Comparison of ENCODE assay signal across 10 cellular contexts in genomic region chr6:53309897-53310291, GRCh38. TPM values are rescaled to one million over a fixed set of nuclear protein-coding genes. Genes with fewer than 3 reads are reported as not detected.
DNase-seq lines count a peak whose midpoint lies in the region; ATAC-seq and TF ChIP-seq lines count a peak whose summit lies in the region.
"Had no signal": no experiment of that assay in that cellular context is flagged by ENCODE, and none has a peak within 500 bp of the region (broad histone marks: within the 10 kb centered on the region; RNA-seq: fewer than 3 reads in every experiment).

No MANE protein-coding gene starts in this region.

- intact Hi-C loops in lower leg skin (cut with DNase I; ENCODE audit: low total_unique reads) = no loop called here

- WGBS in lower leg skin, 2 donors = 84 to 88% methylated on average over 3 of the region's 3 CpGs

- peak; percentile 9 for ATAC-seq in GM18498 (IDR thresholded peaks at IDR 0.05; ENCODE audit: unreplicated experiment)
- peak; percentile 40 to 47 for ATAC-seq in naive B cell (ENCODE audit: low read depth in 2 of 2)
- no peak for ATAC-seq in GM19455 (IDR thresholded peaks at IDR 0.05; ENCODE audit: unreplicated experiment)
- ATAC-seq: psoas muscle had no signal

- no peak overlapping the region for H3K27ac ChIP-seq in HEK293 (ENCODE audit: extremely low read depth, low read depth, low read length)
- peak overlapping the region; percentile 71 for H3K27ac ChIP-seq in RWPE1
- H3K27ac ChIP-seq: psoas muscle had no signal

- no peaks in the 10 kb centered on the region for H3K9me3 ChIP-seq in HEK293 (ENCODE audit: control insufficient read depth, insufficient read depth, low read depth, low read length)
- H3K9me3 ChIP-seq: psoas muscle had no signal

- TF ChIP-seq POLR2A in lower leg skin (IDR thresholded peaks at IDR 0.05) = no peak

- peak overlapping the region; percentile 63 to 97 (median 91) for H3K27ac Mint-ChIP-seq in naive B cell

- no peaks in the 10 kb centered on the region for H3K36me3 ChIP-seq in HEK293 (ENCODE audit: control insufficient read depth in 2 of 2, insufficient read depth in 1 of 2, low read length in 2 of 2)

- no peak for DNase-seq in RWPE1 (ENCODE audit: low spot score)
- DNase-seq in naive B cell = peak; percentile 27
- DNase-seq in lower leg skin (ENCODE audit: low spot score in 2 of 2) = no peak
- no peak for DNase-seq in NCI-H1092 (lab: John Stamatoyannopoulos, UW)
- DNase-seq in NCI-H187 (lab: John Stamatoyannopoulos, UW) = no peak
- DNase-seq: activated CD4-positive, CD25-positive, alpha-beta regulatory T cell; psoas muscle had no signal

- H3K4me1 Mint-ChIP-seq in naive B cell = peaks cover 68 to 84% (median 77%) of the 10 kb centered on the region in 3 donors

- no peaks in the 10 kb centered on the region for H3K9me3 Mint-ChIP-seq in naive B cell

- H3K36me3 Mint-ChIP-seq in naive B cell = peaks cover 0 to 5% of the 10 kb centered on the region in 2 donors

- CTCF ChIA-PET in HEK293 (lab: Yijun Ruan, JAX) (interaction anchor here (0.6 to 1.7 kb wide), 4 partner anchors 16 to 752 kb away, joined by 3 to 8 read pairs (median 4); no protein-coding TSS in a partner anchor), RWPE1 (lab: Yijun Ruan, JAX) (interaction anchor here (0.9 kb wide), 1 partner anchor 18 kb away, joined by 3 read pairs; no protein-coding TSS in a partner anchor)

- H3K4me1 ChIP-seq in HEK293 (ENCODE audit: control insufficient read depth, insufficient read depth, low read length) = peaks cover 19% of the 10 kb centered on the region
- H3K4me1 ChIP-seq: psoas muscle had no signal

- no peaks in the 10 kb centered on the region for H3K27me3 Mint-ChIP-seq in naive B cell

- H3K4me3 ChIP-seq in HEK293 (ENCODE audit: low read depth, low read length) (no peak overlapping the region), lower leg skin (ENCODE audit: low read depth, poor library complexity, severe bottlenecking) (no peak overlapping the region)
- H3K4me3 ChIP-seq: psoas muscle had no signal

- POLR2A ChIA-PET in HEK293 (lab: Yijun Ruan, JAX) = no interaction called here
- POLR2A ChIA-PET in RWPE1 (lab: Yijun Ruan, JAX; ENCODE audit: low non-redundant PET) = no interaction called here

- TF ChIP-seq CTCF in HEK293 (tag by site-specific recombination; IDR thresholded peaks at IDR 0.05) = no peak
- TF ChIP-seq CTCF in RWPE1 (conservative IDR thresholded peaks at IDR 0.05; ENCODE audit: low read depth) = no peak
- TF ChIP-seq CTCF in lower leg skin (IDR thresholded peaks at IDR 0.05) = no peak

- H3K4me3 Mint-ChIP-seq in naive B cell = peak overlapping the region; percentile 2 to 83 (median 68)

TF ChIP-seq in HEK293, 187 proteins besides CTCF, POLR2A, EP300 and RAD21:
- TF ChIP-seq AEBP2 (tag by site-specific recombination; IDR thresholded peaks at IDR 0.05; ENCODE audit: borderline replicate concordance) (no peak), ZNF510 (tag by site-specific recombination; IDR thresholded peaks at IDR 0.05; ENCODE audit: insufficient replicate concordance) (peak; percentile 90)

RNA-seq across cellular contexts. Expression of gene ELOVL5, which starts 38.9 kb away (rescaled TPM):
- polyA plus RNA-seq in naive B cell (ENCODE audit: low read depth in 6 of 6) = 100 to 1,000 TPM; 124 to 200 (median 166) TPM
- total RNA-seq in lower leg skin = 10 to 100 TPM; 20.7 to 45.0 (median 38.8) TPM
